ENCODE assay signal across 19 cellular contexts in genomic region chr10:50579491-50580259, GRCh38. TPM values are rescaled to one million over a fixed set of nuclear protein-coding genes. Genes with fewer than 3 reads are reported as not detected.
DNase-seq lines count a peak whose midpoint lies in the region; TF ChIP-seq lines count a peak whose summit lies in the region.
"Had no signal": no experiment of that assay in that cellular context is flagged by ENCODE, and none has a peak within 500 bp of the region (broad histone marks: within the 10 kb centered on the region; RNA-seq: fewer than 3 reads in every experiment).

No MANE protein-coding gene starts in this region.

- H2BK12ac ChIP-seq in trophoblast cell (ENCODE audit: low read length): no peak overlapping the region

- no peak overlapping the region for H3K9ac ChIP-seq in trophoblast cell (ENCODE audit: low read length)

- TF ChIP-seq CTCF in endothelial cell (IDR thresholded peaks at IDR 0.05; ENCODE audit: unreplicated experiment) (no peak), BE2C (IDR thresholded peaks at IDR 0.05; ENCODE audit: low read depth, low read length) (no peak), esophagus muscularis mucosa (IDR thresholded peaks at IDR 0.05) (no peak)

- no peaks in the 10 kb centered on the region for H3K9me3 Mint-ChIP-seq in CD8-positive, alpha-beta memory T cell
- H3K9me3 Mint-ChIP-seq in endothelial cell (ENCODE audit: unreplicated experiment): no peaks in the 10 kb centered on the region
- H3K9me3 Mint-ChIP-seq: activated naive CD8-positive, alpha-beta T cell treated with anti-CD3 and anti-CD28 coated beads for 36 hours; CD8-positive, alpha-beta T cell; nephron; T-helper 2 cell treated with Interferon-gamma antibody and Interleukin-4, amounts not matched to agents 5 μg/mL and 100 μg/mL, for 36 hours had no signal

- H3K4me3 ChIP-seq in CD8-positive, alpha-beta memory T cell (ENCODE audit: low read length): no peak overlapping the region
- H3K4me3 ChIP-seq in trophoblast cell (ENCODE audit: low read depth, low read length) (no peak overlapping the region), BE2C (ENCODE audit: low read depth, low read length) (no peak overlapping the region), esophagus muscularis mucosa (no peak overlapping the region)

- H3K4me1 Mint-ChIP-seq in CD8-positive, alpha-beta memory T cell: peaks cover 71 to 92% (median 90%) of the 10 kb centered on the region in 3 donors
- peaks cover 42% of the 10 kb centered on the region for H3K4me1 Mint-ChIP-seq in endothelial cell (ENCODE audit: unreplicated experiment)

- no peak overlapping the region for H2BK120ac ChIP-seq in trophoblast cell (ENCODE audit: insufficient read depth, low read length, poor library complexity)

- DNase-seq in CD8-positive, alpha-beta memory T cell: no peak
- DNase-seq in OCI-M1 (lab: John Stamatoyannopoulos, UW) (peak; percentile 70), endothelial cell (ENCODE audit: low spot score) (no peak), trophoblast cell (peak in 1 of 2 donors; percentile 81), amniotic stem cell (lab: John Stamatoyannopoulos, UW) (no peak), BE2C (no peak), esophagus muscularis mucosa (ENCODE audit: extremely low spot score) (no peak), pons (ENCODE audit: low spot score) (no peak)
- DNase-seq: activated CD4-positive, CD25-positive, alpha-beta regulatory T cell treated with anti-CD3 and anti-CD28 coated beads, Interleukin-2, amount 50 U/mL, for 72 hours; activated naive CD8-positive, alpha-beta T cell treated with anti-CD3 and anti-CD28 coated beads for 36 hours; CD8-positive, alpha-beta T cell; EL; hypothalamus; islet precursor cell; mesenchymal stem cell; NCI-H774; substantia nigra had no signal

- TF ChIP-seq EP300 in esophagus muscularis mucosa (IDR thresholded peaks at IDR 0.05): no peak

- H3K9me3 ChIP-seq in CD8-positive, alpha-beta memory T cell (ENCODE audit: low read length): no peaks in the 10 kb centered on the region
- H3K9me3 ChIP-seq in trophoblast cell (ENCODE audit: insufficient read depth, low read depth, low read length) (no peaks in the 10 kb centered on the region), BE2C (no peaks in the 10 kb centered on the region), esophagus muscularis mucosa (no peaks in the 10 kb centered on the region)

- H3K4me1 ChIP-seq in CD8-positive, alpha-beta memory T cell (ENCODE audit: insufficient read depth, low read length): peaks cover 11% of the 10 kb centered on the region
- peaks cover 3 to 9% of the 10 kb centered on the region in 2 experiments for H3K4me1 ChIP-seq in trophoblast cell (ENCODE audit: control insufficient read depth in 1 of 2, insufficient read depth in 2 of 2, low read length in 2 of 2)
- peaks cover 8% of the 10 kb centered on the region for H3K4me1 ChIP-seq in BE2C
- peaks cover 38 to 54% (median 39%) of the 10 kb centered on the region in 4 donors for H3K4me1 ChIP-seq in esophagus muscularis mucosa

- H3K14ac ChIP-seq in trophoblast cell (ENCODE audit: low read length): no peak overlapping the region

- H3K27me3 Mint-ChIP-seq in CD8-positive, alpha-beta memory T cell: peaks cover 0 to 2% of the 10 kb centered on the region in 2 donors
- no peaks in the 10 kb centered on the region for H3K27me3 Mint-ChIP-seq in endothelial cell (ENCODE audit: unreplicated experiment)
- H3K27me3 Mint-ChIP-seq: activated naive CD8-positive, alpha-beta T cell treated with anti-CD3 and anti-CD28 coated beads for 36 hours had no signal

- H3K36me3 Mint-ChIP-seq in CD8-positive, alpha-beta memory T cell: peaks cover 0 to 11% (median 4%) of the 10 kb centered on the region in 3 donors
- H3K36me3 Mint-ChIP-seq in endothelial cell (ENCODE audit: low read depth, unreplicated experiment): no peaks in the 10 kb centered on the region

- peak overlapping the region; percentile 46 for H3K27ac ChIP-seq in CD8-positive, alpha-beta memory T cell (ENCODE audit: low read depth, low read length)
- H3K27ac ChIP-seq in trophoblast cell (ENCODE audit: low read depth, low read length) (no peak overlapping the region), esophagus muscularis mucosa (replicated peaks in 1 of 4) (no peak overlapping the region)

- no peaks in the 10 kb centered on the region for H3K36me3 ChIP-seq in CD8-positive, alpha-beta memory T cell (ENCODE audit: insufficient read depth, low read length)
- H3K36me3 ChIP-seq in trophoblast cell (ENCODE audit: control insufficient read depth in 1 of 2, insufficient read depth in 2 of 2, low read length in 2 of 2) (no peaks in the 10 kb centered on the region), BE2C (no peaks in the 10 kb centered on the region), esophagus muscularis mucosa (no peaks in the 10 kb centered on the region)

- H2AK5ac ChIP-seq in trophoblast cell (ENCODE audit: low read length): no peak overlapping the region

- no peak overlapping the region for H4K12ac ChIP-seq in trophoblast cell (ENCODE audit: low read depth, low read length)

- H4K8ac ChIP-seq in trophoblast cell (ENCODE audit: low read depth, low read length): no peak overlapping the region

- no peak overlapping the region for H2BK5ac ChIP-seq in trophoblast cell (ENCODE audit: low read depth, low read length, poor library complexity)

- intact Hi-C loops in esophagus muscularis mucosa (cut with DNase I): no loop called here

- no peak overlapping the region for H4K91ac ChIP-seq in trophoblast cell (ENCODE audit: low read depth, low read length)

- no peak overlapping the region for H3K18ac ChIP-seq in trophoblast cell (ENCODE audit: low read length)

- H3K4me2 ChIP-seq in trophoblast cell (ENCODE audit: low read length): peak overlapping the region; percentile 18

- no peak overlapping the region for H3K4me3 Mint-ChIP-seq in CD8-positive, alpha-beta memory T cell
- H3K4me3 Mint-ChIP-seq in endothelial cell (ENCODE audit: unreplicated experiment): no peak overlapping the region
- H3K4me3 Mint-ChIP-seq: activated naive CD8-positive, alpha-beta T cell treated with anti-CD3 and anti-CD28 coated beads for 36 hours; CD8-positive, alpha-beta T cell; nephron; T-helper 2 cell treated with Interferon-gamma antibody and Interleukin-4, amounts not matched to agents 5 μg/mL and 100 μg/mL, for 36 hours had no signal

- no peak overlapping the region for H2AFZ ChIP-seq in trophoblast cell (ENCODE audit: insufficient read depth, low read length, poor library complexity)

- H3K79me1 ChIP-seq in trophoblast cell (ENCODE audit: low read length): peaks cover 5% of the 10 kb centered on the region

- TF ChIP-seq POLR2A in esophagus muscularis mucosa (IDR thresholded peaks at IDR 0.05; ENCODE audit: low read depth): no peak

- H3K79me2 ChIP-seq in trophoblast cell (ENCODE audit: control insufficient read depth, insufficient read depth, low read length, poor library complexity): no peaks in the 10 kb centered on the region

- H3K4ac ChIP-seq in trophoblast cell (ENCODE audit: low read depth, low read length): no peak overlapping the region

- CTCF ChIA-PET in CD8-positive, alpha-beta memory T cell (lab: Charles Lee): no interaction called here

- peak overlapping the region in 4 of 8 donors; percentile 6 to 89 (median 23) for H3K27ac Mint-ChIP-seq in CD8-positive, alpha-beta memory T cell
- H3K27ac Mint-ChIP-seq in endothelial cell (ENCODE audit: unreplicated experiment): peak overlapping the region; percentile 61
- H3K27ac Mint-ChIP-seq: activated naive CD8-positive, alpha-beta T cell treated with anti-CD3 and anti-CD28 coated beads for 36 hours; CD8-positive, alpha-beta T cell; T-helper 2 cell treated with Interferon-gamma antibody and Interleukin-4, amounts not matched to agents 5 μg/mL and 100 μg/mL, for 36 hours had no signal

- H3K23ac ChIP-seq in trophoblast cell (ENCODE audit: low read length): no peak overlapping the region

- POLR2A ChIA-PET in CD8-positive, alpha-beta memory T cell (lab: Charles Lee): no interaction called here

- whole genome bisulfite sequencing in trophoblast cell (ENCODE audit: extremely low coverage, insufficient coverage, insufficient read length): no CpG with 5 or more reads among the region's 4 CpGs
- 91% methylated on average over 4 of the region's 4 CpGs for WGBS in esophagus muscularis mucosa

- H3K27me3 ChIP-seq in CD8-positive, alpha-beta memory T cell (ENCODE audit: insufficient read depth, low read length, poor library complexity, severe bottlenecking): no peaks in the 10 kb centered on the region
- no peaks in the 10 kb centered on the region for H3K27me3 ChIP-seq in trophoblast cell (ENCODE audit: insufficient read depth, low read length)
- no peaks in the 10 kb centered on the region for H3K27me3 ChIP-seq in BE2C
- H3K27me3 ChIP-seq in esophagus muscularis mucosa: no peaks in the 10 kb centered on the region

RNA-seq across cellular contexts. Expression of gene SGMS1, which starts 44.1 kb away (rescaled TPM):
- total RNA-seq in CD8-positive, alpha-beta memory T cell: 10 to 100 TPM; 13.5 to 14.5 TPM
- polyA plus RNA-seq in CD8-positive, alpha-beta memory T cell: 11.3 TPM
- total RNA-seq in endothelial cell (ENCODE audit: unreplicated experiment) (12.4 TPM), esophagus muscularis mucosa (100 to 1,000 TPM in 1 of 4 donors, 10 to 100 TPM in 3; 64.3 to 132 (median 87.0) TPM)
- polyA plus RNA-seq in trophoblast cell (2013): 12.3 and 14.2 TPM in 2 replicates
- 5.3 TPM for polyA plus RNA-seq in BE2C (2012; ENCODE audit: insufficient read depth, insufficient read length, low read depth)
